In genomic region chr11:129728571-129728970, GRCh38 we compare ENCODE assay signal across 14 cellular contexts.
DNase-seq lines count a peak whose midpoint lies in the region; ATAC-seq and FAIRE-seq lines count a peak whose summit lies in the region.
"Had no signal": no experiment of that assay in that cellular context is flagged by ENCODE, and none has a peak within 500 bp of the region (broad histone marks: within the 10 kb centered on the region; RNA-seq: fewer than 3 reads in every experiment).

No MANE protein-coding gene starts in this region.

- no peak overlapping the region for H3K27ac Mint-ChIP-seq in activated naive CD4-positive, alpha-beta T cell treated with anti-CD3 and anti-CD28 coated beads for 36 hours

- H3K9me3 Mint-ChIP-seq in activated naive CD4-positive, alpha-beta T cell treated with anti-CD3 and anti-CD28 coated beads for 36 hours: no peaks in the 10 kb centered on the region

- no peak overlapping the region for H3K4me3 Mint-ChIP-seq in activated naive CD4-positive, alpha-beta T cell treated with anti-CD3 and anti-CD28 coated beads for 36 hours

- no peaks in the 10 kb centered on the region for H3K4me1 Mint-ChIP-seq in activated naive CD4-positive, alpha-beta T cell treated with anti-CD3 and anti-CD28 coated beads for 36 hours (ENCODE audit: low read depth)

- in situ Hi-C loops in ACHN (cut with HindIII; ENCODE audit: low pct_ligation_motif_present, low pct_unique_long_range_greater_than_20kb, low sequenced_read_pairs): no loop called here

- peaks cover 2% of the 10 kb centered on the region for H3K36me3 Mint-ChIP-seq in activated naive CD4-positive, alpha-beta T cell treated with anti-CD3 and anti-CD28 coated beads for 36 hours (ENCODE audit: low read depth)

- DNase-seq in ACHN (peak; percentile 1), NCI-H1092 treated with DMSO at 0.1 percent for 48 hours (lab: John Stamatoyannopoulos, UW) (peak; percentile 82), NCI-H524 treated with DMSO at 0.1 percent for 48 hours (lab: John Stamatoyannopoulos, UW) (peak; percentile 71)
- no peak for DNase-seq in activated CD8-positive, alpha-beta memory T cell treated with anti-CD3 and anti-CD28 coated beads for 24 hours
- no peak for DNase-seq in activated CD4-positive, alpha-beta T cell treated with anti-CD3 and anti-CD28 coated beads, Interleukin-2, amount 50 U/mL, for 48 hours
- DNase-seq in activated naive CD4-positive, alpha-beta T cell treated with anti-CD3 and anti-CD28 coated beads for 36 hours: no peak
- DNase-seq: dorsolateral prefrontal cortex, mesendoderm, NCI-H1930, T-helper 2 cell, testis had no signal

- CTCF ChIA-PET in activated naive CD4-positive, alpha-beta T cell treated with anti-CD3 and anti-CD28 coated beads for 36 hours (lab: Charles Lee): interaction anchor here (0.9 kb wide), 1 partner anchor 20 kb away, joined by 3 read pairs; no protein-coding TSS in a partner anchor

- no peak for ATAC-seq in GM18867 (IDR thresholded peaks at IDR 0.05; ENCODE audit: unreplicated experiment)

- intact Hi-C loops in activated naive CD4-positive, alpha-beta T cell treated with anti-CD3 and anti-CD28 coated beads for 36 hours (cut with micrococcal nuclease): no loop called here

- H3K27me3 Mint-ChIP-seq in activated naive CD4-positive, alpha-beta T cell treated with anti-CD3 and anti-CD28 coated beads for 36 hours (ENCODE audit: low read depth): no peaks in the 10 kb centered on the region

- peak; percentile 71 for FAIRE-seq in islet of Langerhans (lab: Jason Lieb, UNC)
- FAIRE-seq: astrocyte had no signal

Comparison
In these comparisons a context has a peak if more than half of its experiments do, and no peak if none do; other contexts are left out.
1. DNase-seq: peak in ACHN (single experiment), NCI-H1092 treated with DMSO at 0.1 percent for 48 hours (single experiment) and NCI-H524 treated with DMSO at 0.1 percent for 48 hours (single experiment); none in activated CD8-positive, alpha-beta memory T cell treated with anti-CD3 and anti-CD28 coated beads for 24 hours (single experiment), activated CD4-positive, alpha-beta T cell treated with anti-CD3 and anti-CD28 coated beads, Interleukin-2, amount 50 U/mL, for 48 hours (0 of 2) and activated naive CD4-positive, alpha-beta T cell treated with anti-CD3 and anti-CD28 coated beads for 36 hours (single experiment).